19 cellular contexts compared by ENCODE assay signal in the genomic region with DNA sequence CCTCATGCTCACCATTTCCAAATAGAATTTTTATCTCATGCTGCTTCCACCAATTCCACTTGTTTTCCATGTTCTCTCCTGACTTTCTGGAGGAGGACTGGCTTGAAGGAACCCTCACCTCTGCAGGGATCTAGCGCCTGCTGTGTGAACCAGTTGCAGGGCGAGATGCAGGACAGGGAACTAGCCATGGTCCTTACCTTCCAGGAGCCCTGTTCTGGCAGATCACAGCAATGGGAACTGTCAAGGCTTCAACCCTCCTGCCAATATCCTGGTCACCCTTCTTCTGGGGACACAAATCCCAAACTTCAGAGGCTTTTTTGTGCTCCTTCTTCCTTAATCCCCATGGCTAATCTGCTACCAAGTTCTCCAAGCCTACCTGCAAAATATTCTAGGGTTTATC.
A peak's percentile ranks its signal among the peaks of the same experiment; 100 is the strongest.
DNase-seq lines count a peak whose midpoint lies in the region; ATAC-seq and TF ChIP-seq lines count a peak whose summit lies in the region.
"Had no signal": no experiment of that assay in that cellular context is flagged by ENCODE, and none has a peak within 500 bp of the region (broad histone marks: within the 10 kb centered on the region; RNA-seq: fewer than 3 reads in every experiment).

No MANE protein-coding gene starts in this region.

- WGBS in mammary epithelial cell (ENCODE audit: low coverage, missing lambda C conversion rate) = 21% methylated on average over 2 of the region's 2 CpGs
- WGBS in testis, 2 donors = 35 to 39% methylated on average over 2 of the region's 2 CpGs

- dilution Hi-C loops in mammary epithelial cell (cut with HindIII; ENCODE audit: low sequenced_read_pairs) = loop anchor here (5.0 kb wide), 1 partner anchor 36 kb away; no protein-coding TSS in a partner anchor

- H3K4me1 Mint-ChIP-seq in WTC11 (peaks cover 3% of the 10 kb centered on the region), T-helper 17 cell (peaks cover 4% of the 10 kb centered on the region)
- peaks cover 6% of the 10 kb centered on the region for H3K4me1 Mint-ChIP-seq in stimulated activated memory B cell treated with anti-CD40 and anti-IgM and Interleukin-4, amounts not matched to agents 10 μg/mL and 1 μg/mL and 100 μg/mL, for 72 hours
- H3K4me1 Mint-ChIP-seq: activated naive CD8-positive, alpha-beta T cell treated with anti-CD3 and anti-CD28 coated beads, Interleukin-2, amount 50 U/mL, for 24 hours; memory B cell had no signal

- H3K9me3 ChIP-seq in mammary epithelial cell (replicated peaks; ENCODE audit: insufficient read depth, low read length) (no peaks in the 10 kb centered on the region), testis (no peaks in the 10 kb centered on the region), T-helper 17 cell (ENCODE audit: control insufficient read depth, low read length, poor library complexity, severe bottlenecking) (no peaks in the 10 kb centered on the region)

- POLR2A ChIA-PET in WTC11 (lab: Charles Lee) = no interaction called here

- H3K36me3 ChIP-seq in mammary epithelial cell (ENCODE audit: insufficient read depth, low read length) (no peaks in the 10 kb centered on the region), testis (ENCODE audit: low read depth, missing control alignments) (no peaks in the 10 kb centered on the region)

- no peak overlapping the region for H2AFZ ChIP-seq in mammary epithelial cell (ENCODE audit: low read depth, low read length)

- DNase-seq in T47D (ENCODE audit: low read depth in 1 of 2, low spot score in 1 of 2) (peak; percentile 61 to 64), mammary epithelial cell (no peak), WTC11 (ENCODE audit: low spot score) (peak; percentile 18), iPS-NIHi11 (ENCODE audit: low spot score) (peak; percentile 70), testis (no peak), T-helper 17 cell (no peak)
- DNase-seq: ACHN; activated CD4-positive, alpha-beta T cell treated with anti-CD3 and anti-CD28 coated beads, Interleukin-2, amount 50 U/mL, for 1 hour; activated naive CD8-positive, alpha-beta T cell treated with anti-CD3 and anti-CD28 coated beads, Interleukin-2, amount 50 U/mL, for 24 hours; activated T-cell treated with anti-CD3 and anti-CD28 coated beads, Interleukin-2, amount 50 U/mL, for 4 hours; COR-L47; hypothalamus; NCI-H1694; NCI-H510A; stimulated activated CD4-positive, alpha-beta T cell treated with anti-CD3 and anti-CD28 coated beads, Interleukin-2, amount 100 ng/mL, for 48 hours had no signal

- H3K4me1 ChIP-seq in mammary epithelial cell (ENCODE audit: insufficient read depth, low read length) (no peaks in the 10 kb centered on the region), testis (no peaks in the 10 kb centered on the region)

- H3K9ac ChIP-seq in mammary epithelial cell (ENCODE audit: insufficient read depth, low read length) = no peak overlapping the region

- TF ChIP-seq POLR2A in testis (IDR thresholded peaks at IDR 0.05) = no peak
- TF ChIP-seq POLR2A in GM18505 (IDR thresholded peaks at IDR 0.05; ENCODE audit: borderline replicate concordance, extremely low read depth, insufficient read depth, insufficient read length) = no peak

- H3K27me3 ChIP-seq in mammary epithelial cell (ENCODE audit: insufficient read depth, low read length) (no peaks in the 10 kb centered on the region), testis (no peaks in the 10 kb centered on the region)

- CTCF ChIA-PET in mammary epithelial cell (lab: Charles Lee; ENCODE audit: low non-redundant PET) (no interaction called here), WTC11 (lab: Charles Lee) (no interaction called here)

- H3K36me3 Mint-ChIP-seq in WTC11 = no peaks in the 10 kb centered on the region
- H3K36me3 Mint-ChIP-seq in T-helper 17 cell (ENCODE audit: low read depth) = no peaks in the 10 kb centered on the region
- no peaks in the 10 kb centered on the region for H3K36me3 Mint-ChIP-seq in stimulated activated memory B cell treated with anti-CD40 and anti-IgM and Interleukin-4, amounts not matched to agents 10 μg/mL and 1 μg/mL and 100 μg/mL, for 72 hours
- H3K36me3 Mint-ChIP-seq: memory B cell had no signal

- no peak overlapping the region for H3K4me3 ChIP-seq in mammary epithelial cell (replicated peaks in 1 of 3; ENCODE audit: insufficient read depth in 1 of 3, low read depth in 2 of 3, low read length in 3 of 3)
- no peak overlapping the region for H3K4me3 ChIP-seq in testis

- no peak overlapping the region for H3K27ac ChIP-seq in mammary epithelial cell (ENCODE audit: insufficient read depth, low read depth, low read length)
- H3K27ac ChIP-seq in testis = no peak overlapping the region

- no TSS peak for BruUV-seq in mammary epithelial cell (replicated peaks; lab: Mats Ljungman, UMichigan)

- TF ChIP-seq CTCF in mammary epithelial cell (conservative IDR thresholded peaks at IDR 0.05 in 1 of 2, IDR thresholded peaks at IDR 0.05 in 1 of 2; ENCODE audit: extremely low read depth in 1 of 2, insufficient read depth in 1 of 2, low read depth in 1 of 2, low read length in 2 of 2) (no peak), WTC11 (IDR thresholded peaks at IDR 0.05) (no peak), testis (IDR thresholded peaks at IDR 0.05) (no peak)

- peaks cover 8% of the 10 kb centered on the region for H3K27me3 Mint-ChIP-seq in WTC11 (ENCODE audit: low read depth)
- peaks cover 52% of the 10 kb centered on the region for H3K27me3 Mint-ChIP-seq in T-helper 17 cell
- H3K27me3 Mint-ChIP-seq in stimulated activated memory B cell treated with anti-CD40 and anti-IgM and Interleukin-4, amounts not matched to agents 10 μg/mL and 1 μg/mL and 100 μg/mL, for 72 hours = peaks cover 30% of the 10 kb centered on the region

- H3K4me2 ChIP-seq in mammary epithelial cell (ENCODE audit: insufficient read depth, low read depth, low read length) = no peak overlapping the region

- no peak overlapping the region for H3K4me3 Mint-ChIP-seq in WTC11
- H3K4me3 Mint-ChIP-seq in T-helper 17 cell = no peak overlapping the region
- no peak overlapping the region for H3K4me3 Mint-ChIP-seq in stimulated activated memory B cell treated with anti-CD40 and anti-IgM and Interleukin-4, amounts not matched to agents 10 μg/mL and 1 μg/mL and 100 μg/mL, for 72 hours
- H3K4me3 Mint-ChIP-seq: activated naive CD8-positive, alpha-beta T cell treated with anti-CD3 and anti-CD28 coated beads, Interleukin-2, amount 50 U/mL, for 24 hours; activated T-cell treated with anti-CD3 and anti-CD28 coated beads, Interleukin-2, amount 50 U/mL, for 4 hours; memory B cell had no signal

- no peaks in the 10 kb centered on the region for H3K79me2 ChIP-seq in mammary epithelial cell (ENCODE audit: insufficient read depth, low read length)

- no peak overlapping the region for H3K27ac Mint-ChIP-seq in WTC11
- no peak overlapping the region for H3K27ac Mint-ChIP-seq in T-helper 17 cell
- H3K27ac Mint-ChIP-seq in stimulated activated memory B cell treated with anti-CD40 and anti-IgM and Interleukin-4, amounts not matched to agents 10 μg/mL and 1 μg/mL and 100 μg/mL, for 72 hours = no peak overlapping the region
- H3K27ac Mint-ChIP-seq: activated naive CD8-positive, alpha-beta T cell treated with anti-CD3 and anti-CD28 coated beads, Interleukin-2, amount 50 U/mL, for 24 hours; memory B cell had no signal

- ATAC-seq in WTC11 = peak; percentile 58; the same call in 1 of the 2 replicates
- ATAC-seq in T-helper 17 cell = no peak
- ATAC-seq in stimulated activated memory B cell treated with anti-CD40 and anti-IgM and Interleukin-4, amounts not matched to agents 10 μg/mL and 1 μg/mL and 100 μg/mL, for 72 hours = no peak
- no peak for ATAC-seq in GM18505 (IDR thresholded peaks at IDR 0.05; ENCODE audit: unreplicated experiment)
- ATAC-seq: activated naive CD8-positive, alpha-beta T cell treated with anti-CD3 and anti-CD28 coated beads, Interleukin-2, amount 50 U/mL, for 24 hours; activated T-cell treated with anti-CD3 and anti-CD28 coated beads, Interleukin-2, amount 50 U/mL, for 4 hours; sciatic nerve had no signal

- no peaks in the 10 kb centered on the region for H3K9me3 Mint-ChIP-seq in WTC11
- H3K9me3 Mint-ChIP-seq in stimulated activated memory B cell treated with anti-CD40 and anti-IgM and Interleukin-4, amounts not matched to agents 10 μg/mL and 1 μg/mL and 100 μg/mL, for 72 hours = peaks cover 6% of the 10 kb centered on the region
- H3K9me3 Mint-ChIP-seq: activated naive CD8-positive, alpha-beta T cell treated with anti-CD3 and anti-CD28 coated beads, Interleukin-2, amount 50 U/mL, for 24 hours; activated T-cell treated with anti-CD3 and anti-CD28 coated beads, Interleukin-2, amount 50 U/mL, for 4 hours had no signal

- H4K20me1 ChIP-seq in mammary epithelial cell (ENCODE audit: insufficient read depth, low read length) = no peaks in the 10 kb centered on the region

- in situ Hi-C loops in T47D (cut with HindIII; ENCODE audit: low pct_unique_long_range_greater_than_20kb, low sequenced_read_pairs) (no loop called here), mammary epithelial cell (cut with MboI; ENCODE audit: low sequenced_read_pairs in 2 of 2) (no loop called here)

- intact Hi-C loops in mammary epithelial cell (cut with micrococcal nuclease) (no loop called here), testis (cut with DNase I; ENCODE audit: low total_unique reads) (no loop called here)

TF ChIP-seq in WTC11, 78 proteins besides CTCF, POLR2A, EP300 and RAD21 (continues in another document):
- TF ChIP-seq FOXK1 (CRISPR knock-in tag; IDR thresholded peaks at IDR 0.05) (no peak), NR1H2 (CRISPR knock-in tag; IDR thresholded peaks at IDR 0.05) (no peak), TEAD4 (CRISPR knock-in tag; IDR thresholded peaks at IDR 0.05) (no peak), ZNF423 (CRISPR knock-in tag; IDR thresholded peaks at IDR 0.05) (no peak)
- TF ChIP-seq, protein P1, sequence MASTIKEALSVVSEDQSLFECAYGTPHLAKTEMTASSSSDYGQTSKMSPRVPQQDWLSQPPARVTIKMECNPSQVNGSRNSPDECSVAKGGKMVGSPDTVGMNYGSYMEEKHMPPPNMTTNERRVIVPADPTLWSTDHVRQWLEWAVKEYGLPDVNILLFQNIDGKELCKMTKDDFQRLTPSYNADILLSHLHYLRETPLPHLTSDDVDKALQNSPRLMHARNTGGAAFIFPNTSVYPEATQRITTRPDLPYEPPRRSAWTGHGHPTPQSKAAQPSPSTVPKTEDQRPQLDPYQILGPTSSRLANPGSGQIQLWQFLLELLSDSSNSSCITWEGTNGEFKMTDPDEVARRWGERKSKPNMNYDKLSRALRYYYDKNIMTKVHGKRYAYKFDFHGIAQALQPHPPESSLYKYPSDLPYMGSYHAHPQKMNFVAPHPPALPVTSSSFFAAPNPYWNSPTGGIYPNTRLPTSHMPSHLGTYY (CRISPR knock-in tag; IDR thresholded peaks at IDR 0.05) = no peak
- TF ChIP-seq, protein P2, sequence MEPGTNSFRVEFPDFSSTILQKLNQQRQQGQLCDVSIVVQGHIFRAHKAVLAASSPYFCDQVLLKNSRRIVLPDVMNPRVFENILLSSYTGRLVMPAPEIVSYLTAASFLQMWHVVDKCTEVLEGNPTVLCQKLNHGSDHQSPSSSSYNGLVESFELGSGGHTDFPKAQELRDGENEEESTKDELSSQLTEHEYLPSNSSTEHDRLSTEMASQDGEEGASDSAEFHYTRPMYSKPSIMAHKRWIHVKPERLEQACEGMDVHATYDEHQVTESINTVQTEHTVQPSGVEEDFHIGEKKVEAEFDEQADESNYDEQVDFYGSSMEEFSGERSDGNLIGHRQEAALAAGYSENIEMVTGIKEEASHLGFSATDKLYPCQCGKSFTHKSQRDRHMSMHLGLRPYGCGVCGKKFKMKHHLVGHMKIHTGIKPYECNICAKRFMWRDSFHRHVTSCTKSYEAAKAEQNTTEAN (CRISPR knock-in tag; IDR thresholded peaks at IDR 0.05) = no peak

Comparison
In these comparisons a context has a peak if more than half of its experiments do, and no peak if none do; other contexts are left out.
1. DNase-seq: peak in T47D (2 of 2), WTC11 (single experiment) and iPS-NIHi11 (single experiment); none in mammary epithelial cell (single experiment), testis (single experiment) and T-helper 17 cell (0 of 3).